Comparison of ENCODE assay signal across 1 cellular context in the genomic region with DNA sequence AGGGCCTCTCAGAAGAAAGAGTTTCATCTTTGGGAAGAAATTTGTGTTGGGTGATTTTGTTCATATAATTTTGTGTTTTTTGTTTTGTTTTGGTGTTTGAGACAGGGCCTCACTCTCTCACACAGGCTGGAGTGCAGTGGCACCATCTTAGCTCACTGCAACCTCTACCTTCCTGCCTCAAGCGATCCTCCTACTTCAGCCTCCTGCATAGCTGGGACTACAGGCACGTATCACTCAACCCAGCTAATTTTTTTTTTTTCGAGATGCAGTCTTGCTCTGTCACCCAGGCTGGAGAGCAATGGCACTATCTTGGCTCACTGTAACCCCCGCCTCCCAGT.
TF ChIP-seq lines count a peak whose summit lies in the region.

No MANE protein-coding gene starts in this region.

TF ChIP-seq in endothelial cell of umbilical vein, 7 proteins besides CTCF, POLR2A, EP300 and RAD21:
- TF ChIP-seq FOS (IDR thresholded peaks at IDR 0.05; ENCODE audit: borderline replicate concordance, insufficient read depth, low read length) = no peak
